In the genomic region with DNA sequence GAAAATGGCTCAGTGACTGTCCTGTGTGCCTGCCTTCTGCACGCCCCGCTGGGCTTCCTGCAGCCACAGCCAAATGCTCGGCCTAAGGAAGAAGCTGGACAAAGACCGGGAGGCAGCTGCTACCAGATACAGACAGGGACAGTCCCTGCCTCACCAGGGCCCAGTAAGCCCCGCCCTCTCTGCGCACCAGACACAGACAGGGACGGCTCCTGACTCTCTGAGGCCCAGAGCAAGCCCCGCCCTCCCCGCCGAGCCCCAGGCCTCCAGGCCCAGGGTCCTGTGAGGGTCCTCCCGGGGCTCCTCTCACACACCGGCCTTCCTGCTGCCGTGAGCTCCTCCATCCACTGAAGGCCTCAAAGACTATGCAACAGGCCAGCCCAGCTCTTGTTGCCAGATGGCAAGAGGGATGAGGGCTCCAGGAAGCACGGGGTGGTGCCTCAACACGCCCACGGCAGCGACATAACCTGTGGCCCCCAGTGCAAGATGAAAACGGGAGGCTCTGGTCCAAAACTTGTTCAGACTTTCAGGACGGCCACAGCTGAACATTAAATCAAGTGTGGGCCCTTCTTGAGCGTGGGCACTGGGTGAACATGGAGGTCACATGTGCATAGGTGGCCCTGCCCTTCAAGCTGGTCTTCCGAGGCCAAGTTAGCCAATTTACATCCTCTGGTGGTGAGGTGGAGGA, we compare ENCODE assay signal across 1 cellular context.
TF ChIP-seq lines count a peak whose summit lies in the region.

No MANE protein-coding gene starts in this region.

TF ChIP-seq in IMR-90, 13 proteins besides CTCF, POLR2A, EP300 and RAD21 (continued from another document):
- no peak for TF ChIP-seq MXI1 (IDR thresholded peaks at IDR 0.05; ENCODE audit: borderline replicate concordance, low read depth, low read length)
- TF ChIP-seq MAZ (IDR thresholded peaks at IDR 0.05; ENCODE audit: borderline replicate concordance, low read depth, low read length) = no peak
- TF ChIP-seq NFE2L2 (IDR thresholded peaks at IDR 0.05; ENCODE audit: low read depth, low read length) = no peak
- TF ChIP-seq RCOR1 (IDR thresholded peaks at IDR 0.05; ENCODE audit: insufficient replicate concordance, low read length) = no peak
- no peak for TF ChIP-seq SMC3 (IDR thresholded peaks at IDR 0.05; ENCODE audit: low read depth, low read length)
- no peak for TF ChIP-seq CEBPB (IDR thresholded peaks at IDR 0.05; ENCODE audit: low read depth, low read length)
- TF ChIP-seq, protein P1, sequence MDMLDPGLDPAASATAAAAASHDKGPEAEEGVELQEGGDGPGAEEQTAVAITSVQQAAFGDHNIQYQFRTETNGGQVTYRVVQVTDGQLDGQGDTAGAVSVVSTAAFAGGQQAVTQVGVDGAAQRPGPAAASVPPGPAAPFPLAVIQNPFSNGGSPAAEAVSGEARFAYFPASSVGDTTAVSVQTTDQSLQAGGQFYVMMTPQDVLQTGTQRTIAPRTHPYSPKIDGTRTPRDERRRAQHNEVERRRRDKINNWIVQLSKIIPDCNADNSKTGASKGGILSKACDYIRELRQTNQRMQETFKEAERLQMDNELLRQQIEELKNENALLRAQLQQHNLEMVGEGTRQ (IDR thresholded peaks at IDR 0.05; ENCODE audit: low read depth, low read length) = no peak
- no peak for TF ChIP-seq BHLHE40 (IDR thresholded peaks at IDR 0.05; ENCODE audit: low read depth, low read length)
- TF ChIP-seq FOS (IDR thresholded peaks at IDR 0.05; ENCODE audit: low read depth, low read length) = no peak
- no peak for TF ChIP-seq CHD1 (IDR thresholded peaks at IDR 0.05; ENCODE audit: low read depth, low read length)
- no peak for TF ChIP-seq MAFK (IDR thresholded peaks at IDR 0.05; ENCODE audit: low read depth, low read length)
